ENCODE assay signal across 8 cellular contexts in the genomic region with DNA sequence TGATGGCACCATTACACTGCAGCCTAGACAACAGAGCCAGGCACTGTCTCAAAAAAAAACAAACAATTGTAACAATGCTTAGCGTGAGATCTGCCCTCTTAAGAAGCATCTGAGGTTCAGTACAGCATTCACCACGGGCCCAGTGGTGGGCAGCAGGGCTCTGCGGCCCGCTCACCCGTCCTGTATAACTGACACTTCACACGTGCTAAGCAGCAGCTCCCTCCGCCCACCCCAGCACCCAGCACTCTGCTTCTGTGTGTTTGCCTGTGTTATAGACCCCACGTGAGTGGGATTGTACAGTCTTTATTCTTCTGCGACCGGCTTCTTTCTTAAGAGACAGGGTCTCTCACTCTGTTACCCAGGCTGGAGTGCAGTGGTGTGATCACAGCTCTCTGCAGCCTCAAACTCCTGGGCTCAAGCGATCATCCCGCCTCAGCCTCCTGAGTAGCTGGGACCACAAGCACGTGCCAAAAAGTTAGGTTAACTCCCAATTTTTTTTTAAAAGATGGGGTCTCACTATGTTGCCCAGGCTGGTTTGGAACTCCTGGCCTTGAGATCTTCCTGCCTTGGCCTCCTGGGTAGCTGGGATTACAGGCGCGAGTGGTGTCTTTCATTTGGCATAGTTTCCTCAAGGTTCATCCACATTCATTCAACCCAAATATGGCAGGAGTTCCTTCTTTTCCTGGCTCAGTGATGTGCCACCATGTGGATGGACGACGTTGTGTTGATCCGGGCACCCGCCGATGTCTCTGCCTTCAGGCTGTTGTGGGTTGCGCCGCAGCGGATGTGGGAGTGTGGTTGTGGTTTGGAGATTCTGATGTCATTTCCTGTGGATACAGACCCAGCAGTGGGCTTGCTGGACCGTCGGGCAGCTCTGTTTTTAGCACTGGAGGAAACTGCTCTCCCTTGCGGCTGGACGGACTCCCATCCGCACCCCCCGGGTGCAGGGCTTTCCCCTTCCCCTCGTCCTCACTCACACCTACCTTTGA.
DNase-seq lines count a peak whose midpoint lies in the region; ATAC-seq and TF ChIP-seq lines count a peak whose summit lies in the region.

No MANE protein-coding gene starts in this region.

- H3K27me3 Mint-ChIP-seq in H9 (ENCODE audit: low read depth): no peaks in the 10 kb centered on the region; the same call in 1 of the 2 replicates
- no peaks in the 10 kb centered on the region for H3K27me3 Mint-ChIP-seq in T-helper 17 cell
- peaks cover 3% of the 10 kb centered on the region for H3K27me3 Mint-ChIP-seq in activated naive CD8-positive, alpha-beta T cell treated with anti-CD3 and anti-CD28 coated beads, Interleukin-2, amount 50 U/mL, for 24 hours

- H3K23ac ChIP-seq in H9 (ENCODE audit: insufficient read length, low read depth, low read length): no peak overlapping the region

- H3K27me3 ChIP-seq in H9 (ENCODE audit: insufficient read depth, low read length) (no peaks in the 10 kb centered on the region), stomach (no peaks in the 10 kb centered on the region)

- H3K36me3 Mint-ChIP-seq in H9 (ENCODE audit: insufficient read depth in 1 of 3, low read depth in 3 of 3) (peaks cover 9 to 45% (median 43%) of the 10 kb centered on the region in 3 experiments; a peak in 6 of 7 replicates), T-helper 17 cell (ENCODE audit: low read depth) (peaks cover 2% of the 10 kb centered on the region)
- peaks cover 22% of the 10 kb centered on the region for H3K36me3 Mint-ChIP-seq in activated naive CD8-positive, alpha-beta T cell treated with anti-CD3 and anti-CD28 coated beads, Interleukin-2, amount 50 U/mL, for 24 hours (ENCODE audit: low read depth)

- H3K4ac ChIP-seq in H9 (ENCODE audit: low read depth, low read length): no peak overlapping the region

- no peak for TF ChIP-seq EP300 in stomach (IDR thresholded peaks at IDR 0.05)

- peaks cover 0 to 10% of the 10 kb centered on the region in 2 experiments; a peak in 1 of 4 replicates for H3K4me1 Mint-ChIP-seq in H9
- H3K4me1 Mint-ChIP-seq in T-helper 17 cell: peaks cover 19% of the 10 kb centered on the region
- H3K4me1 Mint-ChIP-seq in activated naive CD8-positive, alpha-beta T cell treated with anti-CD3 and anti-CD28 coated beads, Interleukin-2, amount 50 U/mL, for 24 hours: peaks cover 36% of the 10 kb centered on the region

- no peak overlapping the region for H2BK15ac ChIP-seq in H9 (ENCODE audit: low read depth, low read length)

- H2BK20ac ChIP-seq in H9 (ENCODE audit: low read depth, low read length, poor library complexity, severe bottlenecking): no peak overlapping the region

- no peak overlapping the region for H3T11ph ChIP-seq in H9 (ENCODE audit: low read length)

- no peak overlapping the region for H4K91ac ChIP-seq in H9 (ENCODE audit: insufficient read length, low read depth, low read length)

- no peak overlapping the region for H3K4me3 Mint-ChIP-seq in H9
- peak overlapping the region; percentile 74 for H3K4me3 Mint-ChIP-seq in T-helper 17 cell
- H3K4me3 Mint-ChIP-seq in activated naive CD8-positive, alpha-beta T cell treated with anti-CD3 and anti-CD28 coated beads, Interleukin-2, amount 50 U/mL, for 24 hours: peak overlapping the region; percentile 77

- H3K9me3 Mint-ChIP-seq in H9: no peaks in the 10 kb centered on the region
- H3K9me3 Mint-ChIP-seq in activated naive CD8-positive, alpha-beta T cell treated with anti-CD3 and anti-CD28 coated beads, Interleukin-2, amount 50 U/mL, for 24 hours: peaks cover 3% of the 10 kb centered on the region

- H4K8ac ChIP-seq in H9 (replicated peaks; ENCODE audit: insufficient read length, low read depth, low read length): no peak overlapping the region

- WGBS in H9 (ENCODE audit: extremely low coverage, insufficient read length, low lambda C conversion rate): no CpG with 5 or more reads among the region's 30 CpGs
- WGBS in stomach, 5 donors: 77 to 81% (median 79%) methylated on average over 30 of the region's 30 CpGs

- H3K4me2 ChIP-seq in H9 (ENCODE audit: insufficient read depth, insufficient read length, low read length): no peak overlapping the region

- H3K27ac Mint-ChIP-seq in H9 (peak overlapping the region in 2 of 3 experiments; percentile 29 to 79; a peak in 3 of 7 replicates), T-helper 17 cell (peak overlapping the region; percentile 65)
- H3K27ac Mint-ChIP-seq in activated naive CD8-positive, alpha-beta T cell treated with anti-CD3 and anti-CD28 coated beads, Interleukin-2, amount 50 U/mL, for 24 hours: peak overlapping the region; percentile 98

- peaks cover 5% of the 10 kb centered on the region for H3K23me2 ChIP-seq in H9 (ENCODE audit: insufficient read length, low read depth, low read length, poor library complexity, severe bottlenecking)

- H4K20me1 ChIP-seq in H9 (ENCODE audit: control insufficient read depth, insufficient read depth, insufficient read length): no peaks in the 10 kb centered on the region

- no peaks in the 10 kb centered on the region for H3K79me1 ChIP-seq in H9 (ENCODE audit: insufficient read depth, low read depth, low read length, poor library complexity, severe bottlenecking)

- H3K14ac ChIP-seq in H9 (ENCODE audit: insufficient read depth, low read length): no peak overlapping the region

- H2AK5ac ChIP-seq in H9 (ENCODE audit: insufficient read length, low read length): no peak overlapping the region

- peaks cover 62 to 100% (median 99%) of the 10 kb centered on the region in 4 donors for H3K36me3 ChIP-seq in stomach

- no peak overlapping the region for H2BK120ac ChIP-seq in H9 (ENCODE audit: low read depth, low read length, poor library complexity, severe bottlenecking)

- no peak overlapping the region for H3K56ac ChIP-seq in H9 (ENCODE audit: insufficient read length, low read depth, low read length)

- no peak overlapping the region for H3K9ac ChIP-seq in H9 (ENCODE audit: extremely low read depth, insufficient read length, low read length)

- no peak for TF ChIP-seq POLR2A in stomach (IDR thresholded peaks at IDR 0.05)

- intact Hi-C loops in stomach (cut with DNase I; ENCODE audit: low total_unique reads): no loop called here

- no peak overlapping the region for H2AFZ ChIP-seq in H9 (ENCODE audit: low read length)

- DNase-seq in EL: peak; percentile 93
- DNase-seq in H9: no peak
- DNase-seq in T-helper 17 cell: peak; percentile 32 to 34 (median 33)
- peak; percentile 89 for DNase-seq in activated naive CD8-positive, alpha-beta T cell treated with anti-CD3 and anti-CD28 coated beads, Interleukin-2, amount 50 U/mL, for 24 hours
- peak; percentile 69 for DNase-seq in mucosa of gallbladder (ENCODE audit: low spot score)
- peak; percentile 56 for DNase-seq in stomach
- no peak for DNase-seq in hepatic stellate cell (ENCODE audit: low spot score)
- DNase-seq in DMS114 treated with DMSO at 0.1 percent for 48 hours (lab: John Stamatoyannopoulos, UW; ENCODE audit: unreplicated experiment): no peak

- H3K9me3 ChIP-seq in H9 (ENCODE audit: control insufficient read depth, low read depth, low read length) (no peaks in the 10 kb centered on the region), T-helper 17 cell (ENCODE audit: control insufficient read depth, low read length, poor library complexity, severe bottlenecking) (no peaks in the 10 kb centered on the region), stomach (no peaks in the 10 kb centered on the region)

- H3K79me2 ChIP-seq in H9 (ENCODE audit: insufficient read depth, low read length): no peaks in the 10 kb centered on the region

- no peak overlapping the region for H2BK5ac ChIP-seq in H9 (ENCODE audit: insufficient read length, low read length)

- H2BK12ac ChIP-seq in H9 (ENCODE audit: insufficient read length, low read depth, low read length): no peak overlapping the region

- no peak overlapping the region for H3K18ac ChIP-seq in H9 (ENCODE audit: insufficient read length, low read depth, low read length)

- peak; percentile 83 for ATAC-seq in T-helper 17 cell
- ATAC-seq in activated naive CD8-positive, alpha-beta T cell treated with anti-CD3 and anti-CD28 coated beads, Interleukin-2, amount 50 U/mL, for 24 hours: peak; percentile 76

- H3K4me1 ChIP-seq in H9 (ENCODE audit: insufficient read depth, low read length) (no peaks in the 10 kb centered on the region), stomach (peaks cover 0 to 24% (median 3%) of the 10 kb centered on the region in 4 donors)

- H3K4me3 ChIP-seq in stomach: no peak overlapping the region

- H3K27ac ChIP-seq in H9 (ENCODE audit: insufficient read length, low read depth, low read length): no peak overlapping the region
- H3K27ac ChIP-seq in stomach: no peak overlapping the region

- TF ChIP-seq CTCF in H9 (conservative IDR thresholded peaks at IDR 0.05): no peak
- no peak for TF ChIP-seq CTCF in stomach (IDR thresholded peaks at IDR 0.05)

- H4K5ac ChIP-seq in H9 (ENCODE audit: insufficient read length, low read depth, low read length): no peak overlapping the region

Comparison
In these comparisons a context has a peak if more than half of its experiments do, and no peak if none do; other contexts are left out.
1. DNase-seq: peak in EL (single experiment), T-helper 17 cell (3 of 3), activated naive CD8-positive, alpha-beta T cell treated with anti-CD3 and anti-CD28 coated beads, Interleukin-2, amount 50 U/mL, for 24 hours (single experiment), mucosa of gallbladder (single experiment) and stomach (single experiment); none in H9 (single experiment), hepatic stellate cell (single experiment) and DMS114 treated with DMSO at 0.1 percent for 48 hours (single experiment).
2. H3K4me3 Mint-ChIP-seq: peak in T-helper 17 cell (single experiment) and activated naive CD8-positive, alpha-beta T cell treated with anti-CD3 and anti-CD28 coated beads, Interleukin-2, amount 50 U/mL, for 24 hours (single experiment); none in H9 (0 of 2).
3. Peak in every context shown above with its lines, with median percentiles within 50 percentile points of each other: H3K27ac Mint-ChIP-seq.